In the genomic region with DNA sequence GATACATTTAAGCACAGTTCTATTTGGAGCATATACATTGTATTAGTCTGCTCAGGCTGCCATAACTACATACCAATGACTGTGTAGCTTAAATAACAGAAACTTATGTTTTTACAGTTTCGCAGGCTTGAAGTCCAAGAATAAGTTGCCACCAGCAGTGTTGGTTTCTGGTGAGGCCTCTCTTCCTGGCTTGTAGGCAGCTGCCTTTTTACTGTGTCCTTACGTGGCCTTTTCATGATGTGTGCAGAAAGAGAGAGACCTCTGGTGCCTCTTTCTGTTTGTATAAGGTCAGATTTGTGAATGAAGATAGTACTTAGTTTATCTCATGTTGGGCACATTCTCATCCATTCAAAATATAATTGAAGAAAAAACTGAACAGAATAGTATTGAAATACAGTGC, we compare ENCODE assay signal across 16 cellular contexts.
"Had no signal": no experiment of that assay in that cellular context is flagged by ENCODE, and none has a peak within 500 bp of the region (broad histone marks: within the 10 kb centered on the region; RNA-seq: fewer than 3 reads in every experiment).

No MANE protein-coding gene starts in this region.

- DNase-seq: activated CD4-positive, alpha-beta T cell treated with anti-CD3 and anti-CD28 coated beads for 1 hour; activated CD4-positive, alpha-beta T cell treated with anti-CD3 and anti-CD28 coated beads, Interleukin-2, amount 50 U/mL, for 4 hours; activated naive CD4-positive, alpha-beta T cell treated with anti-CD3 and anti-CD28 coated beads, Interleukin-2, amount 10 ng/mL, durations not matched to agents 7 days and 5 days; adrenal gland; gastrocnemius medialis; heart right ventricle; left cardiac atrium; lower lobe of right lung; right cardiac atrium; stimulated activated CD4-positive, alpha-beta T cell treated with anti-CD3 and anti-CD28 coated beads, Interleukin-15, amount 100 ng/mL, for 24 hours; stimulated activated CD4-positive, alpha-beta T cell treated with anti-CD3 and anti-CD28 coated beads, Interleukin-4, amount 100 ng/mL, for 1 hour; stimulated activated naive B cell treated with anti-CD40 and anti-IgM and Interleukin-4, amounts not matched to agents 10 μg/mL and 1 μg/mL and 100 μg/mL, for 72 hours; thyroid gland had no signal

- H3K4me1 Mint-ChIP-seq: activated naive CD4-positive, alpha-beta T cell treated with anti-CD3 and anti-CD28 coated beads, Interleukin-2, amount 10 ng/mL, durations not matched to agents 7 days and 5 days; stimulated activated naive B cell treated with anti-CD40 and anti-IgM and Interleukin-4, amounts not matched to agents 10 μg/mL and 1 μg/mL and 100 μg/mL, for 72 hours had no signal

- H3K4me3 Mint-ChIP-seq: activated naive CD4-positive, alpha-beta T cell treated with anti-CD3 and anti-CD28 coated beads, Interleukin-2, amount 10 ng/mL, durations not matched to agents 7 days and 5 days; stimulated activated naive B cell treated with anti-CD40 and anti-IgM and Interleukin-4, amounts not matched to agents 10 μg/mL and 1 μg/mL and 100 μg/mL, for 72 hours had no signal

- H3K27ac Mint-ChIP-seq: activated naive CD4-positive, alpha-beta T cell treated with anti-CD3 and anti-CD28 coated beads, Interleukin-2, amount 10 ng/mL, durations not matched to agents 7 days and 5 days; stimulated activated naive B cell treated with anti-CD40 and anti-IgM and Interleukin-4, amounts not matched to agents 10 μg/mL and 1 μg/mL and 100 μg/mL, for 72 hours had no signal

- H3K27me3 ChIP-seq: adrenal gland, cardiac muscle cell, gastrocnemius medialis, heart right ventricle, thyroid gland had no signal

- H3K27ac ChIP-seq: adrenal gland, cardiac muscle cell, gastrocnemius medialis, heart right ventricle, lower lobe of right lung, prostate gland, skin epidermis, thyroid gland had no signal

- H3K9me3 ChIP-seq: adrenal gland, gastrocnemius medialis, lower lobe of right lung, prostate gland, thyroid gland had no signal

- H3K27me3 Mint-ChIP-seq: activated naive CD4-positive, alpha-beta T cell treated with anti-CD3 and anti-CD28 coated beads, Interleukin-2, amount 10 ng/mL, durations not matched to agents 7 days and 5 days; stimulated activated naive B cell treated with anti-CD40 and anti-IgM and Interleukin-4, amounts not matched to agents 10 μg/mL and 1 μg/mL and 100 μg/mL, for 72 hours had no signal

- H3K36me3 Mint-ChIP-seq: activated naive CD4-positive, alpha-beta T cell treated with anti-CD3 and anti-CD28 coated beads, Interleukin-2, amount 10 ng/mL, durations not matched to agents 7 days and 5 days; stimulated activated naive B cell treated with anti-CD40 and anti-IgM and Interleukin-4, amounts not matched to agents 10 μg/mL and 1 μg/mL and 100 μg/mL, for 72 hours had no signal

- H3K36me3 ChIP-seq: adrenal gland, cardiac muscle cell, gastrocnemius medialis, heart right ventricle, lower lobe of right lung, prostate gland, thyroid gland had no signal

- H3K4me1 ChIP-seq: adrenal gland, gastrocnemius medialis, heart right ventricle, lower lobe of right lung, prostate gland, thyroid gland had no signal

- H3K4me3 ChIP-seq: adrenal gland, cardiac muscle cell, gastrocnemius medialis, heart right ventricle, lower lobe of right lung, prostate gland, skin epidermis, thyroid gland had no signal
